Comparison of ENCODE assay signal across 18 cellular contexts in the genomic region with DNA sequence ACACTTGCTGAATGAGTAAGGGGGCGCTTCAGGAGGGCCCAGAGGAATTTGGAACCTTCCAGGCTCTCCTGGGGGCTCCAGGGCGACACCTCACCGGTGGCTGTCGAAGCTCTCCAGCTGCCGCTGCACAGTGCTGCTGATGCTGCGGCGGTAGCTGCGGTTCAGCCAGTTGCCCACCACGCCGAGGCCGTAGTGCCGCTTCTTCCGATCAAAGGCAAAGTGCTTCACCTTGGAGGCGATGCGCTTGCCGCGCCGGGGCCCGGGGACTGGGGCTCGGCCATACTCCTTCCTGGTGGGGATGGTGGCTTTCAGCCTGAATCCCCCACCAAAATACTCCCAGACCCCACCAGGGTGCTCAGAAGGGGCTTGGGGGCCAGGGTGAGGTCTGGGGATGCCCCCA. TPM values are rescaled to one million over a fixed set of nuclear protein-coding genes. Genes with fewer than 3 reads are reported as not detected.
DNase-seq lines count a peak whose midpoint lies in the region; ATAC-seq, FAIRE-seq and TF ChIP-seq lines count a peak whose summit lies in the region.
"Had no signal": no experiment of that assay in that cellular context is flagged by ENCODE, and none has a peak within 500 bp of the region (broad histone marks: within the 10 kb centered on the region; RNA-seq: fewer than 3 reads in every experiment).

No MANE protein-coding gene starts in this region.

- POLR2A ChIA-PET in HepG2 (lab: Yijun Ruan, JAX) = interaction anchor here (1.1 to 5.7 kb wide), 3 partner anchors 16 to 56 kb away, joined by 3 to 59 read pairs (median 4); partner anchors contain the start of gene RHBDF2

- H3K79me2 ChIP-seq in HepG2 (ENCODE audit: insufficient read depth, low read length) = no peaks in the 10 kb centered on the region

- intact Hi-C loops in HepG2 (cut with micrococcal nuclease; ENCODE audit: unreplicated experiment) (no loop called here), right lobe of liver (cut with DNase I) (no loop called here), posterior vena cava (cut with DNase I) (no loop called here)

- no peaks in the 10 kb centered on the region for H3K9me3 ChIP-seq in HepG2 (ENCODE audit: low read length)
- no peaks in the 10 kb centered on the region for H3K9me3 ChIP-seq in right lobe of liver
- no peaks in the 10 kb centered on the region for H3K9me3 ChIP-seq in Peyer's patch

- H3K4me1 ChIP-seq in HepG2 (ENCODE audit: insufficient read depth, low read length) (peaks cover 7% of the 10 kb centered on the region; the same call in 1 of the 2 replicates), right lobe of liver (no peaks in the 10 kb centered on the region), Peyer's patch (peaks cover 0 to 5% (median 0%) of the 10 kb centered on the region in 4 donors)

- no peak for TF ChIP-seq RAD21 in HepG2 (CRISPR knock-in tag; IDR thresholded peaks at IDR 0.05)

- H3K27ac ChIP-seq in HepG2 (ENCODE audit: extremely low read length, insufficient read depth, low read length) = no peak overlapping the region
- H3K27ac ChIP-seq in right lobe of liver = no peak overlapping the region
- H3K27ac ChIP-seq in caudate nucleus (ENCODE audit: low read depth, low read length) = peak overlapping the region; percentile 16
- no peak overlapping the region for H3K27ac ChIP-seq in Peyer's patch
- H3K27ac ChIP-seq: C4-2B had no signal

- DNase-seq in HepG2 (ENCODE audit: low spot score) (no peak), right lobe of liver (no peak), caudate nucleus (lab: John Stamatoyannopoulos, UW) (no peak), posterior vena cava (ENCODE audit: low spot score) (peak; percentile 72), D721Med (ENCODE audit: insufficient read length, low spot score) (no peak), HPDE6-E6E7 (ENCODE audit: extremely low spot score) (no peak), Peyer's patch (no peak)
- DNase-seq: 8988T; AML-193; CD4-positive, alpha-beta memory T cell; DMS153; DMS79 treated with DMSO at 0.1 percent for 48 hours; GDM1; HCEC 1CT had no signal

- CTCF ChIA-PET in HepG2 (lab: Yijun Ruan, JAX; ENCODE audit: low intra/inter-chr PET ratio, low total read pairs) = no interaction called here

- H3K27me3 ChIP-seq in HepG2 (ENCODE audit: control insufficient read depth in 1 of 2, insufficient read depth in 2 of 2, low read length in 2 of 2) = no peaks in the 10 kb centered on the region
- H3K27me3 ChIP-seq in right lobe of liver = no peaks in the 10 kb centered on the region
- no peaks in the 10 kb centered on the region for H3K27me3 ChIP-seq in Peyer's patch

- no peak overlapping the region for H3K4me3 ChIP-seq in HepG2 (replicated peaks in 1 of 3; ENCODE audit: insufficient read depth in 1 of 3, low read depth in 2 of 3, low read length in 3 of 3)
- no peak overlapping the region for H3K4me3 ChIP-seq in right lobe of liver
- no peak overlapping the region for H3K4me3 ChIP-seq in Peyer's patch

- FAIRE-seq in HepG2 (lab: Jason Lieb, UNC) = no peak
- FAIRE-seq in D721Med (lab: Jason Lieb, UNC) = no peak

- H3K36me3 ChIP-seq in HepG2 (replicated peaks in 1 of 2; ENCODE audit: control insufficient read depth in 1 of 2, insufficient read depth in 2 of 2, low read length in 2 of 2) = peaks cover 0 to 6% of the 10 kb centered on the region in 2 experiments; a peak in 2 of 5 replicates
- no peaks in the 10 kb centered on the region for H3K36me3 ChIP-seq in right lobe of liver
- H3K36me3 ChIP-seq in Peyer's patch = peaks cover 0 to 20% (median 0%) of the 10 kb centered on the region in 3 donors

- BruUV-seq in HepG2 (replicated peaks; lab: Mats Ljungman, UMichigan) = no TSS peak

- no peak for TF ChIP-seq POLR2A in HepG2 (IDR thresholded peaks at IDR 0.05; ENCODE audit: insufficient read depth in 1 of 2, low read depth in 2 of 2, low read length in 2 of 2)
- TF ChIP-seq POLR2A in right lobe of liver (IDR thresholded peaks at IDR 0.05) = no peak
- TF ChIP-seq POLR2A in Peyer's patch (IDR thresholded peaks at IDR 0.05) = no peak

- no peak overlapping the region for H3K9ac ChIP-seq in HepG2 (ENCODE audit: insufficient read depth, low read depth, low read length)

- no peaks in the 10 kb centered on the region for H4K20me1 ChIP-seq in HepG2 (ENCODE audit: insufficient read depth, low read length)

- TF ChIP-seq CTCF in HepG2 (CRISPR knock-in tag; IDR thresholded peaks at IDR 0.05) = no peak
- TF ChIP-seq CTCF in right lobe of liver (IDR thresholded peaks at IDR 0.05) = no peak
- no peak for TF ChIP-seq CTCF in D721Med (IDR thresholded peaks at IDR 0.05; ENCODE audit: insufficient read depth, missing control alignments)
- TF ChIP-seq CTCF in Peyer's patch (IDR thresholded peaks at IDR 0.05) = no peak

- no peak overlapping the region for H3K4me2 ChIP-seq in HepG2 (ENCODE audit: low read depth, low read length)

- H2AFZ ChIP-seq in HepG2 (ENCODE audit: low read length) = no peak overlapping the region

- 91% methylated on average over 12 of the region's 20 CpGs for WGBS in HepG2 (ENCODE audit: low lambda C conversion rate)
- WGBS in right lobe of liver (ENCODE audit: insufficient coverage, low coverage, low lambda C conversion rate, missing lambda C conversion rate) = 100% methylated on average over 1 of the region's 20 CpGs

- TF ChIP-seq EP300 in HepG2 (IDR thresholded peaks at IDR 0.05; ENCODE audit: low read depth in 2 of 2, low read length in 2 of 2) (no peak), HepG2 (CRISPR knock-in tag; IDR thresholded peaks at IDR 0.05; ENCODE audit: borderline replicate concordance) (no peak)

- in situ Hi-C loops in HepG2 (cut with HindIII; ENCODE audit: extremely low pct_ligation_motif_present, low pct_unique_long_range_greater_than_20kb) = no loop called here

- ATAC-seq in HepG2 (no peak), right lobe of liver (no peak), GM21528 (IDR thresholded peaks at IDR 0.05; ENCODE audit: low FRiP score, unreplicated experiment) (no peak)

RNA-seq across cellular contexts. Expression of gene AANAT, which starts 9.3 kb away (rescaled TPM):
- total RNA-seq in HepG2 (2016; rRNA removed; fragmentation: Illumina TruSeq; extraction: Trizol) (not detected in 2 replicates), right lobe of liver (not detected), posterior vena cava (not detected), Peyer's patch (not detected)
- not detected in 2 replicates for total RNA-seq in HepG2 (2016; cell fraction: cytosol; rRNA removed; fragmentation: Illumina TruSeq; extraction: Trizol; ENCODE audit: low read depth)
- not detected in 2 replicates for total RNA-seq in HepG2 (2016; cell fraction: insoluble cytoplasmic fraction; rRNA removed; fragmentation: Illumina TruSeq; extraction: Trizol)
- total RNA-seq in HepG2 (2016; cell fraction: membrane; rRNA removed; fragmentation: Illumina TruSeq; extraction: Trizol) = not detected in 2 replicates
- not detected in 2 replicates for total RNA-seq in HepG2 (2016; cell fraction: nucleus; rRNA removed; fragmentation: Illumina TruSeq; extraction: Trizol)
- 0.03 and 0.07 TPM in 2 replicates for polyA plus RNA-seq in HepG2 (2011; rRNA removed)
- polyA plus RNA-seq in HepG2 (2011; cell fraction: cytosol; rRNA removed) = not detected in 2 replicates
- 0.23 and 0.42 TPM in 2 replicates for polyA plus RNA-seq in HepG2 (2011; cell fraction: nucleus; rRNA removed)
- polyA plus RNA-seq in HepG2 (2012) = 0.31 TPM in 1 of 2 replicates, not detected in the other
- polyA plus RNA-seq in HepG2 (2016; cell fraction: cytosol; fragmentation: Illumina TruSeq; extraction: Trizol; ENCODE audit: low read depth) = not detected in 2 replicates
- not detected in 2 replicates for polyA plus RNA-seq in HepG2 (2016; cell fraction: insoluble cytoplasmic fraction; fragmentation: Illumina TruSeq; extraction: Trizol; ENCODE audit: low read depth)
- not detected in 2 replicates for polyA plus RNA-seq in HepG2 (2016; cell fraction: membrane; fragmentation: Illumina TruSeq; extraction: Trizol; ENCODE audit: low read depth)
- polyA plus RNA-seq in HepG2 (2016; cell fraction: nucleus; fragmentation: Illumina TruSeq; extraction: Trizol; ENCODE audit: insufficient read depth, low read depth) = not detected in 2 replicates
- not detected in 2 replicates for polyA minus RNA-seq in HepG2 (2011; rRNA and poly(A)+ RNA removed; ENCODE audit: low replicate concordance)
- polyA minus RNA-seq in HepG2 (2011; cell fraction: cytosol; rRNA and poly(A)+ RNA removed) = not detected in 2 replicates
- polyA minus RNA-seq in HepG2 (2011; cell fraction: nucleus; rRNA and poly(A)+ RNA removed) = not detected in 2 replicates
- total RNA-seq: CD4-positive, alpha-beta memory T cell; H4; HT-29 had no signal
- polyA plus RNA-seq: CD4-positive, alpha-beta memory T cell had no signal

RNA-seq across cellular contexts. Expression of gene UBE2O, which starts 23.8 kb away (rescaled TPM):
- total RNA-seq in HepG2 (2016; rRNA removed; fragmentation: Illumina TruSeq; extraction: Trizol) = 21.5 and 22.3 TPM in 2 replicates
- total RNA-seq in HepG2 (2016; cell fraction: cytosol; rRNA removed; fragmentation: Illumina TruSeq; extraction: Trizol; ENCODE audit: low read depth) = 2.7 and 3.0 TPM in 2 replicates
- 22.1 and 22.5 TPM in 2 replicates for total RNA-seq in HepG2 (2016; cell fraction: insoluble cytoplasmic fraction; rRNA removed; fragmentation: Illumina TruSeq; extraction: Trizol)
- 7.2 and 8.1 TPM in 2 replicates for total RNA-seq in HepG2 (2016; cell fraction: membrane; rRNA removed; fragmentation: Illumina TruSeq; extraction: Trizol)
- 23.0 and 27.1 TPM in 2 replicates for total RNA-seq in HepG2 (2016; cell fraction: nucleus; rRNA removed; fragmentation: Illumina TruSeq; extraction: Trizol)
- polyA plus RNA-seq in HepG2 (2011; rRNA removed) = 23.5 and 30.4 TPM in 2 replicates
- polyA plus RNA-seq in HepG2 (2011; cell fraction: cytosol; rRNA removed) = 11.6 and 11.8 TPM in 2 replicates
- polyA plus RNA-seq in HepG2 (2011; cell fraction: nucleus; rRNA removed) = 87.2 and 93.5 TPM in 2 replicates
- polyA plus RNA-seq in HepG2 (2012) = 28.0 and 29.8 TPM in 2 replicates
- polyA plus RNA-seq in HepG2 (2016; cell fraction: cytosol; fragmentation: Illumina TruSeq; extraction: Trizol; ENCODE audit: low read depth) = 0.86 and 0.95 TPM in 2 replicates
- 15.3 and 21.2 TPM in 2 replicates for polyA plus RNA-seq in HepG2 (2016; cell fraction: insoluble cytoplasmic fraction; fragmentation: Illumina TruSeq; extraction: Trizol; ENCODE audit: low read depth)
- 2.1 and 3.0 TPM in 2 replicates for polyA plus RNA-seq in HepG2 (2016; cell fraction: membrane; fragmentation: Illumina TruSeq; extraction: Trizol; ENCODE audit: low read depth)
- polyA plus RNA-seq in HepG2 (2016; cell fraction: nucleus; fragmentation: Illumina TruSeq; extraction: Trizol; ENCODE audit: insufficient read depth, low read depth) = 66.1 and 73.3 TPM in 2 replicates
- polyA minus RNA-seq in HepG2 (2011; rRNA and poly(A)+ RNA removed; ENCODE audit: low replicate concordance) = 39.5 and 89.3 TPM in 2 replicates
- polyA minus RNA-seq in HepG2 (2011; cell fraction: cytosol; rRNA and poly(A)+ RNA removed) = 31.1 and 31.4 TPM in 2 replicates
- 27.4 and 30.3 TPM in 2 replicates for polyA minus RNA-seq in HepG2 (2011; cell fraction: nucleus; rRNA and poly(A)+ RNA removed)
- 10 to 100 TPM in 5 of 6 experiments, 1 to 10 TPM in 1; 10.0 to 12.9 (median 12.0) TPM for total RNA-seq in right lobe of liver
- total RNA-seq in posterior vena cava = 10 to 100 TPM; 17.2 to 17.9 TPM
- 10 to 100 TPM; 20.5 to 75.1 (median 31.6) TPM for total RNA-seq in Peyer's patch

RNA-seq across cellular contexts. Expression of gene RHBDF2, which starts 24.5 kb away (rescaled TPM):
- 4.2 and 7.8 TPM in 2 replicates for total RNA-seq in HepG2 (2016; rRNA removed; fragmentation: Illumina TruSeq; extraction: Trizol)
- total RNA-seq in HepG2 (2016; cell fraction: cytosol; rRNA removed; fragmentation: Illumina TruSeq; extraction: Trizol; ENCODE audit: low read depth) = 3.3 and 3.4 TPM in 2 replicates
- 2.8 and 8.6 TPM in 2 replicates for total RNA-seq in HepG2 (2016; cell fraction: insoluble cytoplasmic fraction; rRNA removed; fragmentation: Illumina TruSeq; extraction: Trizol)
- total RNA-seq in HepG2 (2016; cell fraction: membrane; rRNA removed; fragmentation: Illumina TruSeq; extraction: Trizol) = 3.2 and 3.5 TPM in 2 replicates
- 10.0 and 14.7 TPM in 2 replicates for total RNA-seq in HepG2 (2016; cell fraction: nucleus; rRNA removed; fragmentation: Illumina TruSeq; extraction: Trizol)
- 24.2 and 27.6 TPM in 2 replicates for polyA plus RNA-seq in HepG2 (2011; rRNA removed)
- polyA plus RNA-seq in HepG2 (2011; cell fraction: cytosol; rRNA removed) = 9.7 and 15.2 TPM in 2 replicates
- 96.1 and 124 TPM in 2 replicates for polyA plus RNA-seq in HepG2 (2011; cell fraction: nucleus; rRNA removed)
- polyA plus RNA-seq in HepG2 (2012) = 17.9 and 27.7 TPM in 2 replicates
- polyA plus RNA-seq in HepG2 (2016; cell fraction: cytosol; fragmentation: Illumina TruSeq; extraction: Trizol; ENCODE audit: low read depth) = 1.2 and 1.5 TPM in 2 replicates
- polyA plus RNA-seq in HepG2 (2016; cell fraction: insoluble cytoplasmic fraction; fragmentation: Illumina TruSeq; extraction: Trizol; ENCODE audit: low read depth) = 3.8 and 4.6 TPM in 2 replicates
- polyA plus RNA-seq in HepG2 (2016; cell fraction: membrane; fragmentation: Illumina TruSeq; extraction: Trizol; ENCODE audit: low read depth) = 2.0 and 3.1 TPM in 2 replicates
- polyA plus RNA-seq in HepG2 (2016; cell fraction: nucleus; fragmentation: Illumina TruSeq; extraction: Trizol; ENCODE audit: insufficient read depth, low read depth) = 23.9 and 27.3 TPM in 2 replicates
- 8.1 and 40.4 TPM in 2 replicates for polyA minus RNA-seq in HepG2 (2011; rRNA and poly(A)+ RNA removed; ENCODE audit: low replicate concordance)
- 12.8 and 13.5 TPM in 2 replicates for polyA minus RNA-seq in HepG2 (2011; cell fraction: cytosol; rRNA and poly(A)+ RNA removed)
- 26.5 and 30.6 TPM in 2 replicates for polyA minus RNA-seq in HepG2 (2011; cell fraction: nucleus; rRNA and poly(A)+ RNA removed)
- total RNA-seq in right lobe of liver = 10 to 100 TPM in 3 of 6 experiments, 1 to 10 TPM in 3; 7.1 to 18.6 (median 11.0) TPM
- 10 to 100 TPM; 26.7 to 31.4 TPM for total RNA-seq in posterior vena cava
- 100 to 1,000 TPM in 1 of 4 donors, 10 to 100 TPM in 2, 1 to 10 TPM in 1; 8.8 to 225 (median 33.0) TPM for total RNA-seq in Peyer's patch
